ENCODE assay signal across 9 cellular contexts in the genomic region with DNA sequence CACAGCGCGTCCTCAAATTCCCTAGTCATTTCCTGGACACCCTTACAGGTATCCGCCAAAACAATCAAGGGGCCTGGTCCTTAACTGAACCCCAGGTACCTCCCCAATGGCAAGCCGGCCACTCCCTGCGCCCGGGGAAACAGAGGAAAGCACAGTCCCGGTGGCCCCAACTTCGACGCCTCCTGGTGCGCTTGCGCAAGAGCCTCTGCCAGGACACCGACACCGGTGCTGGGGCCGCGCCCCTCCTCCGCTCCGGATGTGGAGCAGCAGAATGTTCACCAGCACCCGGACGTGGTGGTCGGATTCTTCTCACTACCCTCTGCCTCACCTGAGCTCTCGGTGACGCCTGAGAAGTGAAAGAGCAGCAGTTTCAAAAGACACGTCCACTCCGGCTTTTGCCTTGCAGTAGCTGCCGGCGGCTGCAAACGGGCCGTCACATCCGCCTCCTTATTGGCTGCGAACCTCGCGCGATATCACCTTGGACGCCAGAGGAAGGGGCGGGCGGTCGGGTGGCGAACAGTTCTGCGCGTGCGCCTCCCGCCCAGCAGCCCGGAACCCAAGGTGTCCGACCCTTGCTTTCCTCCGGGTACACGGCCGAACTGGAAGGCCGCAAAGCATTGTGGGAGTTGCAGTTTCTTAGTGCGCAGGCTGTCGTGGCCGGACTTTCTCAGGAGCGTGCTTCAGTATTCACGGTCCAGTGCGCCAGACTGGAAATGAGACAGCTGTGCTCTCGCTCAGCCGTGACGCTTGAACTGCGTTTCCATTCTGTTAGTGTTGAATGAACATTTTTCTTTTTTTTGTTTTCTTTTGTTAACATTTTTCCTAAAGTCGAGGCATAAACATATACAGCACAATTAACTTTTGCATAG. TPM values are rescaled to one million over a fixed set of nuclear protein-coding genes. Genes with fewer than 3 reads are reported as not detected.
A peak's percentile ranks its signal among the peaks of the same experiment; 100 is the strongest.
DNase-seq lines count a peak whose midpoint lies in the region; ATAC-seq and TF ChIP-seq lines count a peak whose summit lies in the region.
"Had no signal": no experiment of that assay in that cellular context is flagged by ENCODE, and none has a peak within 500 bp of the region (broad histone marks: within the 10 kb centered on the region; RNA-seq: fewer than 3 reads in every experiment).

Gene TXNDC9 (minus strand): TSS at position 423 of the 869 bp plus-strand sequence. CDS start 3,123 bp downstream, outside the sequence.

- CTCF ChIA-PET in activated B cell treated with CpG ODN at 0.5 μM for 24 hours (lab: Charles Lee), result interaction anchor here (0.9 to 2.9 kb wide), 3 partner anchors 154 to 195 kb away, joined by 3 to 18 read pairs (median 3); partner anchors contain the start of gene REV1

- ATAC-seq in GM19025 (IDR thresholded peaks at IDR 0.05; ENCODE audit: low read depth, unreplicated experiment), result peak; percentile 75
- ATAC-seq in HG03280 (IDR thresholded peaks at IDR 0.05; ENCODE audit: unreplicated experiment), result peak; percentile 72
- ATAC-seq in activated B cell treated with CpG ODN at 0.5 μM for 24 hours (ENCODE audit: low read depth), result peak; percentile 71
- peak; percentile 85 for ATAC-seq in central memory CD8-positive, alpha-beta T cell (replicated peaks; ENCODE audit: extremely low read depth, poor library complexity, severe bottlenecking)

- intact Hi-C loops in activated B cell treated with CpG ODN at 0.5 μM for 24 hours (cut with micrococcal nuclease), result loop anchor here (1.0 to 5.0 kb wide), 10 partner anchors 155 to 1917 kb away; partner anchors contain the start of genes AFF3, C2orf15, CNOT11 and COA5

- POLR2A ChIA-PET in activated B cell treated with CpG ODN at 0.5 μM for 24 hours (lab: Charles Lee), result interaction anchor here (0.6 to 3.6 kb wide), 14 partner anchors 149 to 1690 kb away, joined by 3 to 37 read pairs (median 4); partner anchors contain the start of genes C2orf15, COX5B, LIPT1 and MITD1

- H3K4me1 Mint-ChIP-seq in activated B cell treated with CpG ODN at 0.5 μM for 24 hours, result peaks cover 24% of the 10 kb centered on the region
- peaks cover 28% of the 10 kb centered on the region for H3K4me1 Mint-ChIP-seq in central memory CD8-positive, alpha-beta T cell

- no peaks in the 10 kb centered on the region for H3K27me3 Mint-ChIP-seq in activated B cell treated with CpG ODN at 0.5 μM for 24 hours
- no peaks in the 10 kb centered on the region for H3K27me3 Mint-ChIP-seq in central memory CD8-positive, alpha-beta T cell
- H3K27me3 Mint-ChIP-seq: activated naive CD4-positive, alpha-beta T cell treated with anti-CD3 and anti-CD28 coated beads, Interleukin-2, amount 50 U/mL, for 24 hours had no signal

- peaks cover 20% of the 10 kb centered on the region for H3K36me3 Mint-ChIP-seq in activated B cell treated with CpG ODN at 0.5 μM for 24 hours (ENCODE audit: low read depth)
- H3K36me3 Mint-ChIP-seq in central memory CD8-positive, alpha-beta T cell (ENCODE audit: insufficient read depth), result peaks cover 22% of the 10 kb centered on the region

- H3K9me3 Mint-ChIP-seq in activated B cell treated with CpG ODN at 0.5 μM for 24 hours, result no peaks in the 10 kb centered on the region
- no peaks in the 10 kb centered on the region for H3K9me3 Mint-ChIP-seq in central memory CD8-positive, alpha-beta T cell
- H3K9me3 Mint-ChIP-seq: activated naive CD4-positive, alpha-beta T cell treated with anti-CD3 and anti-CD28 coated beads, Interleukin-2, amount 50 U/mL, for 24 hours had no signal

- H3K4me3 Mint-ChIP-seq in activated B cell treated with CpG ODN at 0.5 μM for 24 hours, result no peak within 1 kb of the TSS
- no peak within 1 kb of the TSS for H3K4me3 Mint-ChIP-seq in central memory CD8-positive, alpha-beta T cell
- H3K4me3 Mint-ChIP-seq: activated naive CD4-positive, alpha-beta T cell treated with anti-CD3 and anti-CD28 coated beads, Interleukin-2, amount 50 U/mL, for 24 hours had no signal

- no peak within 1 kb of the TSS for H3K27ac Mint-ChIP-seq in activated B cell treated with CpG ODN at 0.5 μM for 24 hours
- no peak within 1 kb of the TSS for H3K27ac Mint-ChIP-seq in central memory CD8-positive, alpha-beta T cell (ENCODE audit: low read depth)
- H3K27ac Mint-ChIP-seq: activated naive CD4-positive, alpha-beta T cell treated with anti-CD3 and anti-CD28 coated beads, Interleukin-2, amount 50 U/mL, for 24 hours had no signal

- TF ChIP-seq CTCF in AG09319 (IDR thresholded peaks at IDR 0.05; ENCODE audit: low read depth, low read length) (no peak), activated B cell treated with CpG ODN at 0.5 μM for 24 hours (IDR thresholded peaks at IDR 0.05) (no peak)

- peak; percentile 98 for DNase-seq in AG09319 (ENCODE audit: extremely low read depth, low read depth)
- peak; percentile 100 for DNase-seq in NCI-H345 (lab: John Stamatoyannopoulos, UW)
- peak; percentile 96 for DNase-seq in activated B cell treated with CpG ODN at 0.5 μM for 24 hours
- DNase-seq in central memory CD8-positive, alpha-beta T cell (ENCODE audit: low spot score in 2 of 2), result peak; percentile 91 to 97
- peak; percentile 100 for DNase-seq in iris pigment epithelial cell (ENCODE audit: low read depth)
- DNase-seq in stimulated activated CD4-positive, alpha-beta T cell treated with anti-CD3 and anti-CD28 coated beads, Interleukin-12 subunit alpha, Interleukin-12 subunit beta, amount 100 ng/mL, for 4 hours, result peak; percentile 94

RNA-seq across cellular contexts. Expression of gene TXNDC9, which starts in this region (rescaled TPM):
- 26.8 and 28.1 TPM in 2 replicates for total RNA-seq in activated B cell treated with CpG ODN at 0.5 μM for 24 hours

Comparison
In these comparisons a context has a peak if more than half of its experiments do, and no peak if none do; other contexts are left out.
1. Peak in every context shown above with its lines: DNase-seq and ATAC-seq.